In the genomic region with DNA sequence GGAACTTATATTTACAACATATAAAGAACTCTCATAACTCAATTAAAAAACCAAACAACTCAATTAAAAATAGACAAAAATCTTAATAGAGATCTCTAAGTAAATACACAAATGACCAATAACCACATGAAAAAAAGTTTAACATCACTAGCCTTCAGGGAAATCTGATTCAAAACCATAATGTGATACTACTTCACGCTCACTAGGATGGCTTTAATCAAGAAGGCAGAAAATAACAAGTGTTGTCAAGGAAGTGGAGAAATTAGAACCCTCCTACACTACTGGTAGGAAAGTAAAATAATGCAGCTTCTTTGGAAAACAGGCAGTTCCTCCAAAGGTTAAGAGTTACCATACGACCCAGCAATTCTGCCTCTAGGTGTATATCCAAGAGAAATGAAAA, we compare ENCODE assay signal across 14 cellular contexts. TPM values are rescaled to one million over a fixed set of nuclear protein-coding genes. Genes with fewer than 3 reads are reported as not detected.
DNase-seq lines count a peak whose midpoint lies in the region; ATAC-seq and TF ChIP-seq lines count a peak whose summit lies in the region.
"Had no signal": no experiment of that assay in that cellular context is flagged by ENCODE, and none has a peak within 500 bp of the region (broad histone marks: within the 10 kb centered on the region; RNA-seq: fewer than 3 reads in every experiment).

No MANE protein-coding gene starts in this region.

- no peaks in the 10 kb centered on the region for H3K79me1 ChIP-seq in trophoblast cell (ENCODE audit: low read length)

- no peak for ATAC-seq in CD4-positive, CD25-positive, alpha-beta regulatory T cell (ENCODE audit: low read depth in 2 of 2)
- no peak for ATAC-seq in activated T-helper 17 cell treated with anti-CD3 and anti-CD28 coated beads, Interleukin-2, amount 50 U/mL, for 72 hours (replicated peaks)
- ATAC-seq: A549 had no signal

- H2BK120ac ChIP-seq in trophoblast cell (ENCODE audit: insufficient read depth, low read length, poor library complexity): no peak overlapping the region

- peaks cover 76% of the 10 kb centered on the region for H3K4me1 ChIP-seq in CD4-positive, CD25-positive, alpha-beta regulatory T cell (ENCODE audit: control insufficient read depth, insufficient read depth, low read length, poor library complexity, severe bottlenecking)
- no peaks in the 10 kb centered on the region for H3K4me1 ChIP-seq in trophoblast cell (ENCODE audit: control insufficient read depth in 1 of 2, insufficient read depth in 2 of 2, low read length in 2 of 2)
- H3K4me1 ChIP-seq: BE2C had no signal

- H3K9me3 ChIP-seq in CD4-positive, CD25-positive, alpha-beta regulatory T cell (ENCODE audit: control insufficient read depth in 2 of 2, low read length in 2 of 2): no peaks in the 10 kb centered on the region
- H3K9me3 ChIP-seq in trophoblast cell (ENCODE audit: insufficient read depth, low read depth, low read length): no peaks in the 10 kb centered on the region
- H3K9me3 ChIP-seq: A549, BE2C, HAP-1 had no signal

- H3K27ac ChIP-seq in C4-2B (peak overlapping the region; percentile 87), trophoblast cell (ENCODE audit: low read depth, low read length) (no peak overlapping the region)
- no peak overlapping the region for H3K27ac ChIP-seq in CD4-positive, CD25-positive, alpha-beta regulatory T cell (ENCODE audit: insufficient read depth, low read length, poor library complexity, severe bottlenecking)
- H3K27ac ChIP-seq: A549 had no signal

- H3K18ac ChIP-seq in trophoblast cell (ENCODE audit: low read length): no peak overlapping the region

- peaks cover 0 to 1% (median 0%) of the 10 kb centered on the region in 7 donors for H3K9me3 Mint-ChIP-seq in CD4-positive, CD25-positive, alpha-beta regulatory T cell
- H3K9me3 Mint-ChIP-seq in activated T-helper 17 cell treated with anti-CD3 and anti-CD28 coated beads, Interleukin-2, amount 50 U/mL, for 72 hours: no peaks in the 10 kb centered on the region
- H3K9me3 Mint-ChIP-seq: CD14-positive monocyte had no signal

- H2BK12ac ChIP-seq in trophoblast cell (ENCODE audit: low read length): no peak overlapping the region

- no peak overlapping the region for H3K14ac ChIP-seq in trophoblast cell (ENCODE audit: low read length)

- no peak overlapping the region for H2AFZ ChIP-seq in trophoblast cell (ENCODE audit: insufficient read depth, low read length, poor library complexity)

- no peak overlapping the region for H3K4me3 ChIP-seq in CD4-positive, CD25-positive, alpha-beta regulatory T cell (ENCODE audit: low read depth, low read length)
- H3K4me3 ChIP-seq in trophoblast cell (ENCODE audit: low read depth, low read length): no peak overlapping the region
- H3K4me3 ChIP-seq: A549, HAP-1 had no signal

- H3K4me3 Mint-ChIP-seq in CD4-positive, CD25-positive, alpha-beta regulatory T cell: no peak overlapping the region
- no peak overlapping the region for H3K4me3 Mint-ChIP-seq in activated T-helper 17 cell treated with anti-CD3 and anti-CD28 coated beads, Interleukin-2, amount 50 U/mL, for 72 hours
- H3K4me3 Mint-ChIP-seq: CD14-positive monocyte had no signal

- H3K23ac ChIP-seq in trophoblast cell (ENCODE audit: low read length): no peak overlapping the region

- H3K36me3 Mint-ChIP-seq in CD4-positive, CD25-positive, alpha-beta regulatory T cell: peaks cover 39% of the 10 kb centered on the region
- H3K36me3 Mint-ChIP-seq in activated T-helper 17 cell treated with anti-CD3 and anti-CD28 coated beads, Interleukin-2, amount 50 U/mL, for 72 hours (ENCODE audit: low read depth): peaks cover 90% of the 10 kb centered on the region

- peak overlapping the region; percentile 52 for H3K4ac ChIP-seq in trophoblast cell (ENCODE audit: low read depth, low read length)

- peak overlapping the region in 2 of 3 donors; percentile 44 to 67 for H3K27ac Mint-ChIP-seq in CD4-positive, CD25-positive, alpha-beta regulatory T cell
- H3K27ac Mint-ChIP-seq in activated T-helper 17 cell treated with anti-CD3 and anti-CD28 coated beads, Interleukin-2, amount 50 U/mL, for 72 hours: peak overlapping the region; percentile 28

- DNase-seq in CD4-positive, CD25-positive, alpha-beta regulatory T cell: no peak
- DNase-seq in trophoblast cell (no peak), NK-92 (lab: John Stamatoyannopoulos, UW; ENCODE audit: unreplicated experiment) (no peak), HuH-7 (ENCODE audit: low spot score) (no peak), NCI-H82 treated with DMSO at 0.1 percent for 48 hours (lab: John Stamatoyannopoulos, UW; ENCODE audit: unreplicated experiment) (no peak), SHP77 treated with DMSO at 0.1 percent for 48 hours (lab: John Stamatoyannopoulos, UW) (no peak)
- DNase-seq: BE2C, Calu3, DMS 273 treated with DMSO at 0.1 percent for 48 hours had no signal

- peaks cover 52 to 95% (median 74%) of the 10 kb centered on the region in 4 donors for H3K4me1 Mint-ChIP-seq in CD4-positive, CD25-positive, alpha-beta regulatory T cell
- peaks cover 50% of the 10 kb centered on the region for H3K4me1 Mint-ChIP-seq in activated T-helper 17 cell treated with anti-CD3 and anti-CD28 coated beads, Interleukin-2, amount 50 U/mL, for 72 hours

- no peak for TF ChIP-seq CTCF in C4-2B (conservative IDR thresholded peaks at IDR 0.05)

- H4K12ac ChIP-seq in trophoblast cell (ENCODE audit: low read depth, low read length): no peak overlapping the region

- H4K91ac ChIP-seq in trophoblast cell (ENCODE audit: low read depth, low read length): no peak overlapping the region

- no peak overlapping the region for H3K9ac ChIP-seq in trophoblast cell (ENCODE audit: low read length)

- H2AK5ac ChIP-seq in trophoblast cell (ENCODE audit: low read length): no peak overlapping the region

- H3K27me3 Mint-ChIP-seq in CD4-positive, CD25-positive, alpha-beta regulatory T cell: no peaks in the 10 kb centered on the region
- no peaks in the 10 kb centered on the region for H3K27me3 Mint-ChIP-seq in activated T-helper 17 cell treated with anti-CD3 and anti-CD28 coated beads, Interleukin-2, amount 50 U/mL, for 72 hours

- H3K27me3 ChIP-seq in CD4-positive, CD25-positive, alpha-beta regulatory T cell (ENCODE audit: control insufficient read depth, insufficient read depth, low read length): no peaks in the 10 kb centered on the region
- no peaks in the 10 kb centered on the region for H3K27me3 ChIP-seq in trophoblast cell (ENCODE audit: insufficient read depth, low read length)
- H3K27me3 ChIP-seq: BE2C had no signal

- no peak overlapping the region for H3K4me2 ChIP-seq in trophoblast cell (ENCODE audit: low read length)
- H3K4me2 ChIP-seq: A549 had no signal

- no CpG with 5 or more reads among the region's 2 CpGs for WGBS in trophoblast cell (ENCODE audit: extremely low coverage, insufficient coverage, insufficient read length)

- H4K8ac ChIP-seq in trophoblast cell (ENCODE audit: low read depth, low read length): no peak overlapping the region

- no peak overlapping the region for H2BK5ac ChIP-seq in trophoblast cell (ENCODE audit: low read depth, low read length, poor library complexity)

- peaks cover 14% of the 10 kb centered on the region for H3K79me2 ChIP-seq in trophoblast cell (ENCODE audit: control insufficient read depth, insufficient read depth, low read length, poor library complexity)

- peaks cover 37% of the 10 kb centered on the region for H3K36me3 ChIP-seq in CD4-positive, CD25-positive, alpha-beta regulatory T cell (ENCODE audit: control insufficient read depth, insufficient read depth, low read length)
- peaks cover 6 to 12% of the 10 kb centered on the region in 2 experiments for H3K36me3 ChIP-seq in trophoblast cell (ENCODE audit: control insufficient read depth in 1 of 2, insufficient read depth in 2 of 2, low read length in 2 of 2)

RNA-seq across cellular contexts. Expression of a gene that starts 8.4 kb away (rescaled TPM):
- 200 TPM for total RNA-seq in CD4-positive, CD25-positive, alpha-beta regulatory T cell
- 1 to 10 TPM; 5.4 to 8.4 (median 5.8) TPM for polyA plus RNA-seq in CD4-positive, CD25-positive, alpha-beta regulatory T cell
- 10 to 100 TPM; 56.9 to 60.2 TPM for total RNA-seq in activated T-helper 17 cell treated with anti-CD3 and anti-CD28 coated beads, Interleukin-2, amount 50 U/mL, for 72 hours
- polyA plus RNA-seq in trophoblast cell (2013): 18.5 and 19.8 TPM in 2 replicates

RNA-seq across cellular contexts. Expression of a gene that starts 40.0 kb away (rescaled TPM):
- 21.1 TPM for total RNA-seq in CD4-positive, CD25-positive, alpha-beta regulatory T cell
- 10 to 100 TPM; 15.0 to 21.1 (median 17.7) TPM for polyA plus RNA-seq in CD4-positive, CD25-positive, alpha-beta regulatory T cell
- 10 to 100 TPM; 24.9 to 82.1 TPM for total RNA-seq in activated T-helper 17 cell treated with anti-CD3 and anti-CD28 coated beads, Interleukin-2, amount 50 U/mL, for 72 hours
- 11.2 and 11.4 TPM in 2 replicates for polyA plus RNA-seq in trophoblast cell (2013)

RNA-seq across cellular contexts. Expression of a gene that starts 45.4 kb away (rescaled TPM):
- 167 TPM for total RNA-seq in CD4-positive, CD25-positive, alpha-beta regulatory T cell
- 100 to 1,000 TPM; 268 to 345 (median 303) TPM for polyA plus RNA-seq in CD4-positive, CD25-positive, alpha-beta regulatory T cell
- 100 to 1,000 TPM in 1 of 2 donors, 10 to 100 TPM in 1; 85.8 to 113 TPM for total RNA-seq in activated T-helper 17 cell treated with anti-CD3 and anti-CD28 coated beads, Interleukin-2, amount 50 U/mL, for 72 hours
- 54.6 and 58.2 TPM in 2 replicates for polyA plus RNA-seq in trophoblast cell (2013)
